ENCODE assay signal across 7 cellular contexts in genomic region chr15:65054333-65055200, GRCh38. TPM values are rescaled to one million over a fixed set of nuclear protein-coding genes. Genes with fewer than 3 reads are reported as not detected.
DNase-seq lines count a peak whose midpoint lies in the region; ATAC-seq and TF ChIP-seq lines count a peak whose summit lies in the region.

No MANE protein-coding gene starts in this region.

- peak; percentile 85 to 96 (median 93) for TF ChIP-seq CTCF in heart right ventricle (IDR thresholded peaks at IDR 0.05)

- H3K9ac ChIP-seq in adipocyte (ENCODE audit: low read length) = no peak overlapping the region

- H3K4me3 ChIP-seq in SJSA1 (no peak overlapping the region), adipocyte (ENCODE audit: low read length) (no peak overlapping the region), heart right ventricle (no peak overlapping the region)

- 70 to 71% methylated on average over 26 of the region's 26 CpGs for WGBS in heart right ventricle, 2 donors

- intact Hi-C loops in heart right ventricle (cut with DNase I) = loop anchor here (1.0 to 10.0 kb wide), 12 partner anchors 22 to 230 kb away; partner anchors contain the start of genes KBTBD13 (in 1 of the 10) and PARP16 (in 1 of the 10)

- H3K4me1 ChIP-seq in SJSA1 (replicated peaks) (peaks cover 83% of the 10 kb centered on the region), adipocyte (ENCODE audit: control insufficient read depth, insufficient read depth, low read length) (peaks cover 12% of the 10 kb centered on the region), heart right ventricle (peaks cover 4 to 48% (median 25%) of the 10 kb centered on the region in 9 donors)

- H3K36me3 ChIP-seq in KOPT-K1 (ENCODE audit: insufficient read depth, low read length) = no peaks in the 10 kb centered on the region
- H3K36me3 ChIP-seq in SJSA1 = peaks cover 82% of the 10 kb centered on the region
- H3K36me3 ChIP-seq in adipocyte (ENCODE audit: control insufficient read depth, insufficient read depth, low read length, severe bottlenecking) = no peaks in the 10 kb centered on the region
- H3K36me3 ChIP-seq in heart right ventricle = peaks cover 0 to 43% (median 0%) of the 10 kb centered on the region in 9 donors

- H3K27me3 ChIP-seq in SJSA1 (replicated peaks) (no peaks in the 10 kb centered on the region), adipocyte (replicated peaks; ENCODE audit: control insufficient read depth, insufficient read depth, low read length) (peaks cover 12% of the 10 kb centered on the region), heart right ventricle (no peaks in the 10 kb centered on the region)

- DNase-seq in GM04504 (ENCODE audit: low read depth) = peak; percentile 42
- peak; percentile 78 to 87 for DNase-seq in SJSA1 (ENCODE audit: low read depth in 1 of 2, low spot score in 2 of 2)
- DNase-seq in adipocyte (ENCODE audit: low read depth) = peak; percentile 84
- DNase-seq in heart right ventricle = peak; percentile 76 to 78
- DNase-seq in putamen (ENCODE audit: low spot score) = peak; percentile 64

- ATAC-seq in heart right ventricle = peak; percentile 75 to 88 (median 84)
- ATAC-seq in HG03520 (IDR thresholded peaks at IDR 0.05; ENCODE audit: unreplicated experiment) = no peak

- H3K9me3 ChIP-seq in KOPT-K1 (ENCODE audit: insufficient read depth, low read length, poor library complexity, severe bottlenecking) (no peaks in the 10 kb centered on the region), SJSA1 (replicated peaks) (no peaks in the 10 kb centered on the region), adipocyte (ENCODE audit: control insufficient read depth, low read length) (no peaks in the 10 kb centered on the region), heart right ventricle (no peaks in the 10 kb centered on the region)

- H3K27ac ChIP-seq in KOPT-K1 (ENCODE audit: low read depth, low read length, poor library complexity, severe bottlenecking) (peak overlapping the region; percentile 40), SJSA1 (peak overlapping the region; percentile 62), heart right ventricle (peak overlapping the region in 9 of 10 donors; percentile 2 to 70 (median 42))

RNA-seq across cellular contexts. Expression of gene SLC51B, which starts 9.4 kb away (rescaled TPM):
- total RNA-seq in SJSA1 (2014; rRNA removed; shearing (Covaris generic)) = 1.1 TPM in 1 of 2 replicates, not detected in the other
- total RNA-seq in heart right ventricle = not detected
- polyA plus RNA-seq in heart right ventricle = under 1 TPM in 1 of 2 donors, not detected in 1; 0.43 TPM

RNA-seq across cellular contexts. Expression of gene RASL12, which starts 13.2 kb away (rescaled TPM):
- total RNA-seq in SJSA1 (2014; rRNA removed; shearing (Covaris generic)) = 175 and 181 TPM in 2 replicates
- total RNA-seq in heart right ventricle = 10 to 100 TPM in 7 of 10 donors, 1 to 10 TPM in 3; 4.4 to 20.1 (median 11.8) TPM
- polyA plus RNA-seq in heart right ventricle = 10 to 100 TPM; 13.1 to 18.7 TPM

RNA-seq across cellular contexts. Expression of gene KBTBD13, which starts 22.0 kb away (rescaled TPM):
- total RNA-seq in SJSA1 (2014; rRNA removed; shearing (Covaris generic)) = not detected in 2 replicates
- 10 to 100 TPM in 3 of 10 donors, 1 to 10 TPM in 7; 4.1 to 20.5 (median 4.6) TPM for total RNA-seq in heart right ventricle
- 1 to 10 TPM in 1 of 2 donors, under 1 TPM in 1; 0.84 to 7.8 TPM for polyA plus RNA-seq in heart right ventricle

RNA-seq across cellular contexts. Expression of gene MTFMT, which starts 25.1 kb away (rescaled TPM):
- total RNA-seq in SJSA1 (2014; rRNA removed; shearing (Covaris generic)) = 22.1 and 30.4 TPM in 2 replicates
- total RNA-seq in heart right ventricle = 10 to 100 TPM; 13.5 to 21.9 (median 18.6) TPM
- 1 to 10 TPM; 5.5 to 8.0 TPM for polyA plus RNA-seq in heart right ventricle
